In genomic region chr3:187762792-187763191, GRCh38 we compare ENCODE assay signal across 1 cellular context.
TF ChIP-seq lines count a peak whose summit lies in the region.

No MANE protein-coding gene starts in this region.

TF ChIP-seq in HepG2, 621 proteins besides CTCF, POLR2A, EP300 and RAD21 (continues in another document):
- TF ChIP-seq PAWR (CRISPR knock-in tag; IDR thresholded peaks at IDR 0.05; ENCODE audit: borderline replicate concordance) (no peak), CC2D1A (CRISPR knock-in tag; IDR thresholded peaks at IDR 0.05) (no peak), BCL6 (CRISPR knock-in tag; IDR thresholded peaks at IDR 0.05) (peak; percentile 48), TSC22D2 (CRISPR knock-in tag; IDR thresholded peaks at IDR 0.05; ENCODE audit: borderline replicate concordance) (no peak), HBP1 (CRISPR knock-in tag; IDR thresholded peaks at IDR 0.05; ENCODE audit: low read depth) (no peak), RFXANK (CRISPR knock-in tag; IDR thresholded peaks at IDR 0.05) (no peak), ZFP82 (CRISPR knock-in tag; IDR thresholded peaks at IDR 0.05; ENCODE audit: borderline replicate concordance) (0 out of 2 replicates have a peak, but pooled peaks have one; percentile 54), PRMT3 (CRISPR knock-in tag; IDR thresholded peaks at IDR 0.05; ENCODE audit: borderline replicate concordance, low read depth) (no peak), ZFP1 (CRISPR knock-in tag; IDR thresholded peaks at IDR 0.05) (no peak), HOXA7 (CRISPR knock-in tag; IDR thresholded peaks at IDR 0.05) (no peak), JARID2 (CRISPR knock-in tag; IDR thresholded peaks at IDR 0.05; ENCODE audit: insufficient replicate concordance) (no peak), RXRB (CRISPR knock-in tag; IDR thresholded peaks at IDR 0.05; ENCODE audit: borderline replicate concordance) (no peak), AKNA (CRISPR knock-in tag; IDR thresholded peaks at IDR 0.05; ENCODE audit: borderline replicate concordance) (no peak), ZNF737 (CRISPR knock-in tag; IDR thresholded peaks at IDR 0.05; ENCODE audit: borderline replicate concordance) (no peak), YEATS4 (CRISPR knock-in tag; IDR thresholded peaks at IDR 0.05; ENCODE audit: borderline replicate concordance) (no peak), GLI4 (CRISPR knock-in tag; IDR thresholded peaks at IDR 0.05; ENCODE audit: borderline replicate concordance) (no peak), ZNF317 (CRISPR knock-in tag; IDR thresholded peaks at IDR 0.05) (no peak), SALL1 (CRISPR knock-in tag; IDR thresholded peaks at IDR 0.05) (peak; percentile 38; the same call in 1 of the 2 replicates), PAX8 (CRISPR knock-in tag; IDR thresholded peaks at IDR 0.05; ENCODE audit: borderline replicate concordance) (no peak), ZNF598 (CRISPR knock-in tag; IDR thresholded peaks at IDR 0.05; ENCODE audit: borderline replicate concordance) (no peak), SATB2 (CRISPR knock-in tag; IDR thresholded peaks at IDR 0.05) (no peak), HOXA3 (CRISPR knock-in tag; IDR thresholded peaks at IDR 0.05) (no peak), FOXO1 (CRISPR knock-in tag; IDR thresholded peaks at IDR 0.05) (peak; percentile 14; the same call in 1 of the 2 replicates), NKX3-1 (CRISPR knock-in tag; IDR thresholded peaks at IDR 0.05) (no peak), ZNF382 (CRISPR knock-in tag; IDR thresholded peaks at IDR 0.05; ENCODE audit: borderline replicate concordance) (no peak), HHEX (CRISPR knock-in tag; IDR thresholded peaks at IDR 0.05) (no peak), HMGA1 (CRISPR knock-in tag; conservative IDR thresholded peaks at IDR 0.05) (no peak), ZMYM2 (CRISPR knock-in tag; IDR thresholded peaks at IDR 0.05) (no peak), MEF2D (CRISPR knock-in tag; IDR thresholded peaks at IDR 0.05) (no peak), FOXP1 (IDR thresholded peaks at IDR 0.05) (no peak), FOXP1 (CRISPR knock-in tag; IDR thresholded peaks at IDR 0.05) (peak; percentile 95), MED13 (CRISPR knock-in tag; IDR thresholded peaks at IDR 0.05) (no peak), MZF1 (CRISPR knock-in tag; IDR thresholded peaks at IDR 0.05; ENCODE audit: borderline replicate concordance) (no peak), IRF1 (CRISPR knock-in tag; IDR thresholded peaks at IDR 0.05; ENCODE audit: low read depth) (no peak), PPARG (CRISPR knock-in tag; conservative IDR thresholded peaks at IDR 0.05) (no peak), POGK (CRISPR knock-in tag; conservative IDR thresholded peaks at IDR 0.05) (no peak), ZBTB20 (CRISPR knock-in tag; IDR thresholded peaks at IDR 0.05; ENCODE audit: borderline replicate concordance, low read depth) (peak; percentile 46; the same call in 1 of the 2 replicates), PAXIP1 (CRISPR knock-in tag; conservative IDR thresholded peaks at IDR 0.05) (peak; percentile 89), ZBTB21 (CRISPR knock-in tag; IDR thresholded peaks at IDR 0.05) (no peak), NR0B2 (CRISPR knock-in tag; IDR thresholded peaks at IDR 0.05) (no peak), ZBTB10 (CRISPR knock-in tag; IDR thresholded peaks at IDR 0.05; ENCODE audit: borderline replicate concordance) (no peak), KDM6A (CRISPR knock-in tag; IDR thresholded peaks at IDR 0.05; ENCODE audit: low read depth) (0 out of 2 replicates have a peak, but pooled peaks have one; percentile 30), GATAD2A (CRISPR knock-in tag; IDR thresholded peaks at IDR 0.05) (peak; percentile 77), FOXA1 (IDR thresholded peaks at IDR 0.05) (no peak), FOXA1 (CRISPR knock-in tag; IDR thresholded peaks at IDR 0.05) (0 out of 2 replicates have a peak, but pooled peaks have one; percentile 9), HOMEZ (CRISPR knock-in tag; IDR thresholded peaks at IDR 0.05; ENCODE audit: low read depth) (no peak), ZBTB3 (CRISPR knock-in tag; IDR thresholded peaks at IDR 0.05; ENCODE audit: borderline replicate concordance, low read depth) (no peak)
